In the genomic region with DNA sequence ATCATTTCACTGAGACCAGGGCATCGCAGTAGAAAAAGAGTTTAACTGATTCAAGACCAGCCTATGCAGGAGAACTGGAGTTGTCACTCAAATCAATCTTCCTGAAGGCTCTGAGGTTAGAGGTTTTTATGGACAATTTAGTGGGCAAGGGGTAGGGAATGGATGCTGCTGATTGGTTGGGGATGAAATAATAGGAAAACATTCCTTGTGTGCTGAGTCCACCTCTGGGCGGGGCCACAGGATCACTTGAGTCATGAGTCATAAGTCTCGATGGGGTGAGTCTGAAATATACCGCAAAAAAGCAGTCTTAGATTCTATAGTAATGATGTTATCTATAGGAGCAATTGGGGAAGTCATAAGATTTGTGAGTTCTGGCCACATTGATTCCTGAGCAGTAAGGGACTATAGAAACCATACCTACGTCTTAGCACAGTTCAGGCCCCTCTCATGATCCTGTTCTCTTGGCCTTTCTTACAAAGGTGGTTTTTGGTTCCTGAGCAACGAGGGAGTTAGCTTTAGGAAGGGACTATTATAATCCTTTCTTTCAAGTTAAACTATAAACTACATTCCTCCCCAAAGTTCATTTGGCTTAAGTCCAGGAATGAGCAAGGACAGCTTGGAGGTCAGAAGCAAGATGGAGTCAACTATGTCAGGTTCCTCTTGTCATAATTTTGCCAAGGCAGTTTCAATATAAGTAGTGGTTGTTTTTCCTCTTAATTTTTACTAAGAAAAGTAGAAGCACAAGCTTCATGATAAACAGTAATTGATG, we compare ENCODE assay signal across 1 cellular context.
TF ChIP-seq lines count a peak whose summit lies in the region.

No MANE protein-coding gene starts in this region.

TF ChIP-seq in K562, 482 proteins besides CTCF, POLR2A, EP300 and RAD21 (continued from another document and continues in another):
- 0 out of 2 replicates have a peak, but pooled peaks have one; percentile 52 for TF ChIP-seq ZSCAN32 (CRISPR knock-in tag; IDR thresholded peaks at IDR 0.05)
- TF ChIP-seq ZNF707 (CRISPR knock-in tag; conservative IDR thresholded peaks at IDR 0.05) = peak; percentile 62
- no peak for TF ChIP-seq ZNF184 (CRISPR knock-in tag; IDR thresholded peaks at IDR 0.05)
- no peak for TF ChIP-seq ZNF212 (CRISPR knock-in tag; IDR thresholded peaks at IDR 0.05)
- no peak for TF ChIP-seq CBX8 (IDR thresholded peaks at IDR 0.05; ENCODE audit: borderline replicate concordance, extremely low read depth, low read depth, low read length, poor library complexity, severe bottlenecking)
- TF ChIP-seq JUND (IDR thresholded peaks at IDR 0.05; ENCODE audit: borderline replicate concordance, low read depth, low read length) = peak; percentile 90
- peak; percentile 90; the same call in 2 of the 3 replicates for TF ChIP-seq JUND (tag; IDR thresholded peaks at IDR 0.05; ENCODE audit: borderline replicate concordance, low read depth, low read length)
- TF ChIP-seq CCAR2 (IDR thresholded peaks at IDR 0.05; ENCODE audit: low read depth, low read length) = no peak
- TF ChIP-seq, protein P1, sequence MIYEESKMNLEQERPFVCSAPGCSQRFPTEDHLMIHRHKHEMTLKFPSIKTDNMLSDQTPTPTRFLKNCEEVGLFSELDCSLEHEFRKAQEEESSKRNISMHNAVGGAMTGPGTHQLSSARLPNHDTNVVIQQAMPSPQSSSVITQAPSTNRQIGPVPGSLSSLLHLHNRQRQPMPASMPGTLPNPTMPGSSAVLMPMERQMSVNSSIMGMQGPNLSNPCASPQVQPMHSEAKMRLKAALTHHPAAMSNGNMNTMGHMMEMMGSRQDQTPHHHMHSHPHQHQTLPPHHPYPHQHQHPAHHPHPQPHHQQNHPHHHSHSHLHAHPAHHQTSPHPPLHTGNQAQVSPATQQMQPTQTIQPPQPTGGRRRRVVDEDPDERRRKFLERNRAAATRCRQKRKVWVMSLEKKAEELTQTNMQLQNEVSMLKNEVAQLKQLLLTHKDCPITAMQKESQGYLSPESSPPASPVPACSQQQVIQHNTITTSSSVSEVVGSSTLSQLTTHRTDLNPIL (CRISPR knock-in tag; IDR thresholded peaks at IDR 0.05) = peak; percentile 70; the same call in 1 of the 2 replicates
- no peak for TF ChIP-seq ZNF12 (CRISPR knock-in tag; IDR thresholded peaks at IDR 0.05)
- TF ChIP-seq ZKSCAN1 (IDR thresholded peaks at IDR 0.05; ENCODE audit: low read depth, low read length) = no peak
- no peak for TF ChIP-seq IRF2 (CRISPR knock-in tag; IDR thresholded peaks at IDR 0.05)
- TF ChIP-seq, protein P2, sequence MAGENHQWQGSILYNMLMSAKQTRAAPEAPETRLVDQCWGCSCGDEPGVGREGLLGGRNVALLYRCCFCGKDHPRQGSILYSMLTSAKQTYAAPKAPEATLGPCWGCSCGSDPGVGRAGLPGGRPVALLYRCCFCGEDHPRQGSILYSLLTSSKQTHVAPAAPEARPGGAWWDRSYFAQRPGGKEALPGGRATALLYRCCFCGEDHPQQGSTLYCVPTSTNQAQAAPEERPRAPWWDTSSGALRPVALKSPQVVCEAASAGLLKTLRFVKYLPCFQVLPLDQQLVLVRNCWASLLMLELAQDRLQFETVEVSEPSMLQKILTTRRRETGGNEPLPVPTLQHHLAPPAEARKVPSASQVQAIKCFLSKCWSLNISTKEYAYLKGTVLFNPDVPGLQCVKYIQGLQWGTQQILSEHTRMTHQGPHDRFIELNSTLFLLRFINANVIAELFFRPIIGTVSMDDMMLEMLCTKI (IDR thresholded peaks at IDR 0.05; ENCODE audit: partially characterized antibody) = no peak
- TF ChIP-seq MED1 (CRISPR knock-in tag; IDR thresholded peaks at IDR 0.05; ENCODE audit: borderline replicate concordance) = no peak
- peak; percentile 38 for TF ChIP-seq NFIX (CRISPR knock-in tag; IDR thresholded peaks at IDR 0.05; ENCODE audit: low read depth)
- no peak for TF ChIP-seq PHF21A (IDR thresholded peaks at IDR 0.05; ENCODE audit: borderline replicate concordance, low read depth)
- TF ChIP-seq ZNF316 (IDR thresholded peaks at IDR 0.05) = no peak
- TF ChIP-seq SIRT6 (IDR thresholded peaks at IDR 0.05; ENCODE audit: low read depth, low read length) = no peak
- peak; percentile 81; the same call in 1 of the 2 replicates for TF ChIP-seq ZNF311 (CRISPR knock-in tag; IDR thresholded peaks at IDR 0.05)
- no peak for TF ChIP-seq ESRRB (CRISPR knock-in tag; IDR thresholded peaks at IDR 0.05; ENCODE audit: borderline replicate concordance)
- TF ChIP-seq, protein P3, sequence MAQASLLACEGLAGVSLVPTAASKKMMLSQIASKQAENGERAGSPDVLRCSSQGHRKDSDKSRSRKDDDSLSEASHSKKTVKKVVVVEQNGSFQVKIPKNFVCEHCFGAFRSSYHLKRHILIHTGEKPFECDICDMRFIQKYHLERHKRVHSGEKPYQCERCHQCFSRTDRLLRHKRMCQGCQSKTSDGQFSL (CRISPR knock-in tag; IDR thresholded peaks at IDR 0.05) = no peak
- TF ChIP-seq, protein P3 (tag; IDR thresholded peaks at IDR 0.05) = peak in 1 of 2 experiments; percentile 87; a peak in 2 of 4 replicates
- TF ChIP-seq, protein P4, sequence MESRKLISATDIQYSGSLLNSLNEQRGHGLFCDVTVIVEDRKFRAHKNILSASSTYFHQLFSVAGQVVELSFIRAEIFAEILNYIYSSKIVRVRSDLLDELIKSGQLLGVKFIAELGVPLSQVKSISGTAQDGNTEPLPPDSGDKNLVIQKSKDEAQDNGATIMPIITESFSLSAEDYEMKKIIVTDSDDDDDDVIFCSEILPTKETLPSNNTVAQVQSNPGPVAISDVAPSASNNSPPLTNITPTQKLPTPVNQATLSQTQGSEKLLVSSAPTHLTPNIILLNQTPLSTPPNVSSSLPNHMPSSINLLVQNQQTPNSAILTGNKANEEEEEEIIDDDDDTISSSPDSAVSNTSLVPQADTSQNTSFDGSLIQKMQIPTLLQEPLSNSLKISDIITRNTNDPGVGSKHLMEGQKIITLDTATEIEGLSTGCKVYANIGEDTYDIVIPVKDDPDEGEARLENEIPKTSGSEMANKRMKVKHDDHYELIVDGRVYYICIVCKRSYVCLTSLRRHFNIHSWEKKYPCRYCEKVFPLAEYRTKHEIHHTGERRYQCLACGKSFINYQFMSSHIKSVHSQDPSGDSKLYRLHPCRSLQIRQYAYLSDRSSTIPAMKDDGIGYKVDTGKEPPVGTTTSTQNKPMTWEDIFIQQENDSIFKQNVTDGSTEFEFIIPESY (CRISPR knock-in tag; IDR thresholded peaks at IDR 0.05) = no peak
- TF ChIP-seq TRIM28 (IDR thresholded peaks at IDR 0.05) = no peak
- 0 out of 2 replicates have a peak, but pooled peaks have one; percentile 23 for TF ChIP-seq ZNF76 (CRISPR knock-in tag; IDR thresholded peaks at IDR 0.05; ENCODE audit: borderline replicate concordance)
- TF ChIP-seq MTA1 (IDR thresholded peaks at IDR 0.05; ENCODE audit: borderline replicate concordance) = peak; percentile 35; the same call in 1 of the 2 replicates
- TF ChIP-seq ZNF436 (CRISPR knock-in tag; IDR thresholded peaks at IDR 0.05) = no peak
- no peak for TF ChIP-seq WHSC1 (IDR thresholded peaks at IDR 0.05; ENCODE audit: low read length)
- TF ChIP-seq HNRNPK (IDR thresholded peaks at IDR 0.05; ENCODE audit: low read depth, low read length, poor library complexity, severe bottlenecking) = no peak
- TF ChIP-seq SIX5 (IDR thresholded peaks at IDR 0.05; ENCODE audit: borderline replicate concordance in 1 of 2, insufficient read depth in 1 of 2, low read depth in 1 of 2, low read length in 2 of 2) = no peak
- no peak; the same call in 1 of the 2 replicates for TF ChIP-seq C11orf30 (IDR thresholded peaks at IDR 0.05; ENCODE audit: low read depth)
- TF ChIP-seq TAF1 (IDR thresholded peaks at IDR 0.05; ENCODE audit: control insufficient read depth, extremely low read depth, insufficient read depth, low read length, severe bottlenecking) = no peak
- TF ChIP-seq MYNN (IDR thresholded peaks at IDR 0.05) = no peak
- TF ChIP-seq MYNN (CRISPR knock-in tag; IDR thresholded peaks at IDR 0.05) = no peak
- TF ChIP-seq HNRNPH1 (optimal IDR thresholded peaks at IDR 0.05; ENCODE audit: low read depth, low read length) = no peak
- TF ChIP-seq, protein P5, sequence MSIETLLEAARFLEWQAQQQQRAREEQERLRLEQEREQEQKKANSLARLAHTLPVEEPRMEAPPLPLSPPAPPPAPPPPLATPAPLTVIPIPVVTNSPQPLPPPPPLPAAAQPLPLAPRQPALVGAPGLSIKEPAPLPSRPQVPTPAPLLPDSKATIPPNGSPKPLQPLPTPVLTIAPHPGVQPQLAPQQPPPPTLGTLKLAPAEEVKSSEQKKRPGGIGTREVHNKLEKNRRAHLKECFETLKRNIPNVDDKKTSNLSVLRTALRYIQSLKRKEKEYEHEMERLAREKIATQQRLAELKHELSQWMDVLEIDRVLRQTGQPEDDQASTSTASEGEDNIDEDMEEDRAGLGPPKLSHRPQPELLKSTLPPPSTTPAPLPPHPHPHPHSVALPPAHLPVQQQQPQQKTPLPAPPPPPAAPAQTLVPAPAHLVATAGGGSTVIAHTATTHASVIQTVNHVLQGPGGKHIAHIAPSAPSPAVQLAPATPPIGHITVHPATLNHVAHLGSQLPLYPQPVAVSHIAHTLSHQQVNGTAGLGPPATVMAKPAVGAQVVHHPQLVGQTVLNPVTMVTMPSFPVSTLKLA (conservative IDR thresholded peaks at IDR 0.05) = no peak
- TF ChIP-seq BACH1 (tag; IDR thresholded peaks at IDR 0.05) = peak; percentile 94
- TF ChIP-seq, protein P6, sequence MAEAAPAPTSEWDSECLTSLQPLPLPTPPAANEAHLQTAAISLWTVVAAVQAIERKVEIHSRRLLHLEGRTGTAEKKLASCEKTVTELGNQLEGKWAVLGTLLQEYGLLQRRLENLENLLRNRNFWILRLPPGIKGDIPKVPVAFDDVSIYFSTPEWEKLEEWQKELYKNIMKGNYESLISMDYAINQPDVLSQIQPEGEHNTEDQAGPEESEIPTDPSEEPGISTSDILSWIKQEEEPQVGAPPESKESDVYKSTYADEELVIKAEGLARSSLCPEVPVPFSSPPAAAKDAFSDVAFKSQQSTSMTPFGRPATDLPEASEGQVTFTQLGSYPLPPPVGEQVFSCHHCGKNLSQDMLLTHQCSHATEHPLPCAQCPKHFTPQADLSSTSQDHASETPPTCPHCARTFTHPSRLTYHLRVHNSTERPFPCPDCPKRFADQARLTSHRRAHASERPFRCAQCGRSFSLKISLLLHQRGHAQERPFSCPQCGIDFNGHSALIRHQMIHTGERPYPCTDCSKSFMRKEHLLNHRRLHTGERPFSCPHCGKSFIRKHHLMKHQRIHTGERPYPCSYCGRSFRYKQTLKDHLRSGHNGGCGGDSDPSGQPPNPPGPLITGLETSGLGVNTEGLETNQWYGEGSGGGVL (CRISPR knock-in tag; IDR thresholded peaks at IDR 0.05) = peak; percentile 65; the same call in 1 of the 2 replicates
- TF ChIP-seq NFRKB (IDR thresholded peaks at IDR 0.05; ENCODE audit: low read depth) = no peak
- TF ChIP-seq TEAD4 (IDR thresholded peaks at IDR 0.05; ENCODE audit: low read length) = no peak
- no peak for TF ChIP-seq TEAD4 (CRISPR knock-in tag; IDR thresholded peaks at IDR 0.05; ENCODE audit: borderline replicate concordance)
- peak; percentile 83; the same call in 1 of the 2 replicates for TF ChIP-seq SMARCE1 (IDR thresholded peaks at IDR 0.05)
- TF ChIP-seq, protein P7, sequence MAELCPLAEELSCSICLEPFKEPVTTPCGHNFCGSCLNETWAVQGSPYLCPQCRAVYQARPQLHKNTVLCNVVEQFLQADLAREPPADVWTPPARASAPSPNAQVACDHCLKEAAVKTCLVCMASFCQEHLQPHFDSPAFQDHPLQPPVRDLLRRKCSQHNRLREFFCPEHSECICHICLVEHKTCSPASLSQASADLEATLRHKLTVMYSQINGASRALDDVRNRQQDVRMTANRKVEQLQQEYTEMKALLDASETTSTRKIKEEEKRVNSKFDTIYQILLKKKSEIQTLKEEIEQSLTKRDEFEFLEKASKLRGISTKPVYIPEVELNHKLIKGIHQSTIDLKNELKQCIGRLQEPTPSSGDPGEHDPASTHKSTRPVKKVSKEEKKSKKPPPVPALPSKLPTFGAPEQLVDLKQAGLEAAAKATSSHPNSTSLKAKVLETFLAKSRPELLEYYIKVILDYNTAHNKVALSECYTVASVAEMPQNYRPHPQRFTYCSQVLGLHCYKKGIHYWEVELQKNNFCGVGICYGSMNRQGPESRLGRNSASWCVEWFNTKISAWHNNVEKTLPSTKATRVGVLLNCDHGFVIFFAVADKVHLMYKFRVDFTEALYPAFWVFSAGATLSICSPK (IDR thresholded peaks at IDR 0.05; ENCODE audit: borderline replicate concordance) = no peak
- no peak for TF ChIP-seq RBM22 (IDR thresholded peaks at IDR 0.05; ENCODE audit: low read depth, low read length, poor library complexity, severe bottlenecking)
- TF ChIP-seq ZNF253 (CRISPR knock-in tag; conservative IDR thresholded peaks at IDR 0.05) = no peak
- TF ChIP-seq, protein P8, sequence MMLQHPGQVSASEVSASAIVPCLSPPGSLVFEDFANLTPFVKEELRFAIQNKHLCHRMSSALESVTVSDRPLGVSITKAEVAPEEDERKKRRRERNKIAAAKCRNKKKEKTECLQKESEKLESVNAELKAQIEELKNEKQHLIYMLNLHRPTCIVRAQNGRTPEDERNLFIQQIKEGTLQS (IDR thresholded peaks at IDR 0.05) = peak; percentile 87
- TF ChIP-seq, protein P8 (CRISPR knock-in tag; conservative IDR thresholded peaks at IDR 0.05) = no peak; the same call in 1 of the 2 replicates
- no peak for TF ChIP-seq NR1H2 (CRISPR knock-in tag; IDR thresholded peaks at IDR 0.05)
- no peak for TF ChIP-seq ZNF282 (CRISPR knock-in tag; IDR thresholded peaks at IDR 0.05)
- TF ChIP-seq ZNF551 (CRISPR knock-in tag; IDR thresholded peaks at IDR 0.05) = no peak
- TF ChIP-seq, protein P9, sequence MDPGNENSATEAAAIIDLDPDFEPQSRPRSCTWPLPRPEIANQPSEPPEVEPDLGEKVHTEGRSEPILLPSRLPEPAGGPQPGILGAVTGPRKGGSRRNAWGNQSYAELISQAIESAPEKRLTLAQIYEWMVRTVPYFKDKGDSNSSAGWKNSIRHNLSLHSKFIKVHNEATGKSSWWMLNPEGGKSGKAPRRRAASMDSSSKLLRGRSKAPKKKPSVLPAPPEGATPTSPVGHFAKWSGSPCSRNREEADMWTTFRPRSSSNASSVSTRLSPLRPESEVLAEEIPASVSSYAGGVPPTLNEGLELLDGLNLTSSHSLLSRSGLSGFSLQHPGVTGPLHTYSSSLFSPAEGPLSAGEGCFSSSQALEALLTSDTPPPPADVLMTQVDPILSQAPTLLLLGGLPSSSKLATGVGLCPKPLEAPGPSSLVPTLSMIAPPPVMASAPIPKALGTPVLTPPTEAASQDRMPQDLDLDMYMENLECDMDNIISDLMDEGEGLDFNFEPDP (CRISPR knock-in tag; IDR thresholded peaks at IDR 0.05) = no peak
- TF ChIP-seq HOXB6 (CRISPR knock-in tag; IDR thresholded peaks at IDR 0.05; ENCODE audit: borderline replicate concordance) = no peak
- no peak for TF ChIP-seq HLTF (IDR thresholded peaks at IDR 0.05)
- TF ChIP-seq, protein P10, sequence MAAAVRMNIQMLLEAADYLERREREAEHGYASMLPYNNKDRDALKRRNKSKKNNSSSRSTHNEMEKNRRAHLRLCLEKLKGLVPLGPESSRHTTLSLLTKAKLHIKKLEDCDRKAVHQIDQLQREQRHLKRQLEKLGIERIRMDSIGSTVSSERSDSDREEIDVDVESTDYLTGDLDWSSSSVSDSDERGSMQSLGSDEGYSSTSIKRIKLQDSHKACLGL (CRISPR knock-in tag; IDR thresholded peaks at IDR 0.05; ENCODE audit: borderline replicate concordance, poor library complexity, severe bottlenecking) = no peak
- TF ChIP-seq POU5F1 (IDR thresholded peaks at IDR 0.05; ENCODE audit: borderline replicate concordance, low read depth, low read length, partially characterized antibody) = no peak
